9 cellular contexts compared by ENCODE assay signal in the genomic region with DNA sequence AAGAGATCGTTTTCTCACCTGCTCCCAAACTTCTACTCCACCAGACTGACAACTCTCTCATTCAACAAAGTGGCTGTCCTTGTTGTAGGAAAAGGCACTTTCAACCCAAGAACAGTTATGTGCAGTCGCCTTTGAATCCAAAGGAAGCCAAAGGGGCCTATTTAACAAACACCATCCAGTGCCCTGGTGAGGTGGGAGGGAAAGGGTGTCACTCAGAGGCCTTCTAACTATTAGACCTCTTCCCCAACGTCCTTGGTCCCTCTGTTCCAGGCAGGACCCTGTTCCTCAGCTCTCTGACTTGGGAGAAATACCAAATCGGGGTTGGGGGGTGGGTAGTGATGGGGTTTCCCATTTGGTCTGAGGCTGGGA. TPM values are rescaled to one million over a fixed set of nuclear protein-coding genes. Genes with fewer than 3 reads are reported as not detected.
DNase-seq lines count a peak whose midpoint lies in the region; ATAC-seq and TF ChIP-seq lines count a peak whose summit lies in the region.
"Had no signal": no experiment of that assay in that cellular context is flagged by ENCODE, and none has a peak within 500 bp of the region (broad histone marks: within the 10 kb centered on the region; RNA-seq: fewer than 3 reads in every experiment).

No MANE protein-coding gene starts in this region.

- H3K27ac ChIP-seq in RWPE2 (ENCODE audit: poor library complexity, severe bottlenecking) (peak overlapping the region; percentile 82), fibroblast of lung (ENCODE audit: insufficient read depth, low read length) (no peak overlapping the region), gastrocnemius medialis (peak overlapping the region; percentile 89 to 99 (median 97))

- no peak for TF ChIP-seq CTCF in RWPE2 (IDR thresholded peaks at IDR 0.05; ENCODE audit: poor library complexity, severe bottlenecking)
- TF ChIP-seq CTCF in fibroblast of lung (conservative IDR thresholded peaks at IDR 0.05 in 1 of 2, IDR thresholded peaks at IDR 0.05 in 1 of 2; ENCODE audit: low read depth in 1 of 2, low read length in 2 of 2) = no peak
- TF ChIP-seq CTCF in gastrocnemius medialis (IDR thresholded peaks at IDR 0.05 in 4 of 5, conservative IDR thresholded peaks at IDR 0.05 in 1 of 5) = no peak

- H4K20me1 ChIP-seq in fibroblast of lung (ENCODE audit: control insufficient read depth, extremely low read depth, insufficient read depth, low read length) = no peaks in the 10 kb centered on the region

- H3K9ac ChIP-seq in fibroblast of lung (ENCODE audit: insufficient read depth, low read length) = no peak overlapping the region

- ATAC-seq in RWPE2 (ENCODE audit: low read depth) (no peak), gastrocnemius medialis (no peak), HG03139 (IDR thresholded peaks at IDR 0.05; ENCODE audit: unreplicated experiment) (no peak), GM18870 (IDR thresholded peaks at IDR 0.05; ENCODE audit: unreplicated experiment) (no peak)

- H3K4me3 ChIP-seq in H7 (ENCODE audit: insufficient read depth, low read depth, low read length) (peak overlapping the region; percentile 98), RWPE2 (ENCODE audit: severe bottlenecking) (peak overlapping the region; percentile 93), fibroblast of lung (replicated peaks in 1 of 4; ENCODE audit: control extremely low read depth in 1 of 4, insufficient read depth in 1 of 4, low read depth in 3 of 4, low read length in 4 of 4) (peak overlapping the region; percentile 67 to 92 (median 80)), gastrocnemius medialis (peak overlapping the region; percentile 75 to 98 (median 88))
- H3K4me3 ChIP-seq: mucosa of descending colon had no signal

- H2AFZ ChIP-seq in fibroblast of lung (ENCODE audit: low read length) = no peak overlapping the region

- TF ChIP-seq POLR2A in gastrocnemius medialis (IDR thresholded peaks at IDR 0.05) = no peak

- intact Hi-C loops in gastrocnemius medialis (cut with DNase I; ENCODE audit: low total_unique reads) = loop anchor here (2.0 to 5.0 kb wide), 6 partner anchors 86 to 536 kb away; a partner anchor contains a TSS

- H3K27me3 ChIP-seq in H7 (ENCODE audit: control insufficient read depth, insufficient read depth, low read length) = no peaks in the 10 kb centered on the region
- no peaks in the 10 kb centered on the region for H3K27me3 ChIP-seq in RWPE2 (ENCODE audit: insufficient read depth, poor library complexity, severe bottlenecking)
- no peaks in the 10 kb centered on the region for H3K27me3 ChIP-seq in fibroblast of lung (ENCODE audit: control insufficient read depth, insufficient read depth, low read length)
- H3K27me3 ChIP-seq in gastrocnemius medialis = no peaks in the 10 kb centered on the region

- in situ Hi-C loops in gastrocnemius medialis (cut with MboI; ENCODE audit: low sequenced_read_pairs in 4 of 4) = loop anchor here (10.0 kb wide), 5 partner anchors 56 to 474 kb away; no protein-coding TSS in a partner anchor

- H3K9me3 ChIP-seq in RWPE2 (ENCODE audit: severe bottlenecking) (no peaks in the 10 kb centered on the region), fibroblast of lung (ENCODE audit: control insufficient read depth, insufficient read depth, low read depth, low read length) (no peaks in the 10 kb centered on the region), gastrocnemius medialis (no peaks in the 10 kb centered on the region)
- H3K9me3 ChIP-seq: mucosa of descending colon had no signal

- peak overlapping the region; percentile 70 for H3K4me2 ChIP-seq in fibroblast of lung (ENCODE audit: extremely low read depth, insufficient read depth, low read length)

- peaks cover 33% of the 10 kb centered on the region for H3K79me2 ChIP-seq in fibroblast of lung (ENCODE audit: control insufficient read depth, insufficient read depth, low read length)

- peaks cover 10% of the 10 kb centered on the region for H3K36me3 ChIP-seq in H7 (replicated peaks; ENCODE audit: control insufficient read depth, insufficient read depth, low read length)
- H3K36me3 ChIP-seq in RWPE2 (ENCODE audit: low read depth) = peaks cover 49% of the 10 kb centered on the region
- H3K36me3 ChIP-seq in fibroblast of lung (ENCODE audit: control insufficient read depth, insufficient read depth, low read length) = peaks cover 2% of the 10 kb centered on the region
- H3K36me3 ChIP-seq in gastrocnemius medialis = peaks cover 0 to 23% of the 10 kb centered on the region in 2 donors

- H3K4me1 ChIP-seq in RWPE2 (ENCODE audit: insufficient read depth, poor library complexity, severe bottlenecking) = peaks cover 4% of the 10 kb centered on the region
- H3K4me1 ChIP-seq in fibroblast of lung (ENCODE audit: control insufficient read depth, extremely low read depth, insufficient read depth, low read length) = no peaks in the 10 kb centered on the region
- H3K4me1 ChIP-seq in gastrocnemius medialis = peaks cover 29 to 39% of the 10 kb centered on the region in 2 donors

- no peak for DNase-seq in H7
- DNase-seq in RWPE2 (ENCODE audit: low spot score) = no peak
- DNase-seq in fibroblast of lung (ENCODE audit: low read depth in 2 of 2) = no peak
- no peak for DNase-seq in gastrocnemius medialis
- no peak for DNase-seq in DMS53 (lab: John Stamatoyannopoulos, UW)
- DNase-seq: RPMI8226 had no signal

RNA-seq across cellular contexts. Expression of a gene that starts 3.2 kb away (rescaled TPM):
- 24.7 and 25.8 TPM in 2 replicates for total RNA-seq in H7 (2014; rRNA removed; shearing (Covaris generic))
- total RNA-seq in fibroblast of lung (9.2 and 18.3 TPM in 2 replicates), gastrocnemius medialis (10 to 100 TPM; 27.8 to 62.6 (median 46.1) TPM)
- polyA plus RNA-seq in fibroblast of lung = 9.1 and 9.8 TPM in 2 replicates
- polyA plus RNA-seq in fibroblast of lung (2012) = 7.4 and 8.3 TPM in 2 replicates
- 9.4 and 10.9 TPM in 2 replicates for polyA minus RNA-seq in fibroblast of lung (ENCODE audit: low replicate concordance)

RNA-seq across cellular contexts. Expression of a gene that starts 13.6 kb away (rescaled TPM):
- 57.4 and 78.2 TPM in 2 replicates for total RNA-seq in H7 (2014; rRNA removed; shearing (Covaris generic))
- total RNA-seq in fibroblast of lung (33.6 and 48.2 TPM in 2 replicates), gastrocnemius medialis (10 to 100 TPM; 50.1 to 69.2 (median 62.0) TPM)
- 52.5 and 58.5 TPM in 2 replicates for polyA plus RNA-seq in fibroblast of lung
- 37.9 and 42.1 TPM in 2 replicates for polyA plus RNA-seq in fibroblast of lung (2012)
- 8.2 and 22.0 TPM in 2 replicates for polyA minus RNA-seq in fibroblast of lung (ENCODE audit: low replicate concordance)
